ENCODE assay signal across 8 cellular contexts in genomic region chr5:75734913-75735789, GRCh38. TPM values are rescaled to one million over a fixed set of nuclear protein-coding genes. Genes with fewer than 3 reads are reported as not detected.
DNase-seq lines count a peak whose midpoint lies in the region; ATAC-seq and TF ChIP-seq lines count a peak whose summit lies in the region.

No MANE protein-coding gene starts in this region.

- no peak overlapping the region for H3K27ac ChIP-seq in body of pancreas
- no peak overlapping the region for H3K27ac ChIP-seq in left lung
- H3K27ac ChIP-seq in uterus: no peak overlapping the region

- TF ChIP-seq CTCF in NB4 (IDR thresholded peaks at IDR 0.05; ENCODE audit: low read depth, low read length) (peak; percentile 42), body of pancreas (IDR thresholded peaks at IDR 0.05) (peak in 6 of 7 experiments; percentile 40 to 74 (median 62)), left lung (IDR thresholded peaks at IDR 0.05) (peak in 1 of 2 donors; percentile 20), lower leg skin (IDR thresholded peaks at IDR 0.05) (no peak), uterus (IDR thresholded peaks at IDR 0.05) (no peak)

- H3K4me3 ChIP-seq in NB4 (ENCODE audit: low read depth, low read length) (no peak overlapping the region), body of pancreas (no peak overlapping the region), left lung (no peak overlapping the region), lower leg skin (ENCODE audit: low read depth, poor library complexity, severe bottlenecking) (no peak overlapping the region), uterus (no peak overlapping the region)

- DNase-seq in AG08395 (ENCODE audit: low spot score): peak; percentile 15
- peak; percentile 44 for DNase-seq in ELR (ENCODE audit: low read depth)
- peak; percentile 42 for DNase-seq in NB4 (ENCODE audit: low read depth)
- peak; percentile 56 to 72 (median 60) for DNase-seq in body of pancreas
- DNase-seq in left lung: no peak
- no peak for DNase-seq in NCI-H446 treated with DMSO at 0.1 percent for 48 hours (lab: John Stamatoyannopoulos, UW)
- no peak for DNase-seq in lower leg skin (ENCODE audit: low spot score in 2 of 2)
- no peak for DNase-seq in uterus

- no peaks in the 10 kb centered on the region for H3K36me3 ChIP-seq in body of pancreas (replicated peaks in 1 of 2; ENCODE audit: insufficient read depth in 1 of 2, low read depth in 2 of 2)
- no peaks in the 10 kb centered on the region for H3K36me3 ChIP-seq in left lung
- no peaks in the 10 kb centered on the region for H3K36me3 ChIP-seq in uterus

- ATAC-seq in body of pancreas (peak; percentile 67), left lung (peak; percentile 90)

- H3K27me3 ChIP-seq in body of pancreas: no peaks in the 10 kb centered on the region
- no peaks in the 10 kb centered on the region for H3K27me3 ChIP-seq in left lung
- no peaks in the 10 kb centered on the region for H3K27me3 ChIP-seq in uterus

- TF ChIP-seq POLR2A in NB4 (IDR thresholded peaks at IDR 0.05; ENCODE audit: extremely low read depth, insufficient read length): no peak
- TF ChIP-seq POLR2A in body of pancreas (IDR thresholded peaks at IDR 0.05): no peak
- TF ChIP-seq POLR2A in lower leg skin (IDR thresholded peaks at IDR 0.05): no peak
- TF ChIP-seq POLR2A in uterus (IDR thresholded peaks at IDR 0.05): no peak

- WGBS in body of pancreas, 2 donors: 10 to 19% methylated on average over 6 of the region's 6 CpGs
- WGBS in lower leg skin, 2 donors: 39 to 43% methylated on average over 6 of the region's 6 CpGs

- intact Hi-C loops in body of pancreas (cut with DNase I) (loop anchor here (10.0 kb wide), 1 partner anchor 440 kb away; no protein-coding TSS in a partner anchor), left lung (cut with DNase I) (no loop called here), lower leg skin (cut with DNase I; ENCODE audit: low total_unique reads) (no loop called here), uterus (cut with DNase I; ENCODE audit: low total_unique reads) (no loop called here)

- no peaks in the 10 kb centered on the region for H3K9me3 ChIP-seq in body of pancreas
- H3K9me3 ChIP-seq in left lung: peaks cover 0 to 7% of the 10 kb centered on the region in 2 donors
- no peaks in the 10 kb centered on the region for H3K9me3 ChIP-seq in uterus

- peaks cover 4% of the 10 kb centered on the region for H3K4me1 ChIP-seq in body of pancreas
- H3K4me1 ChIP-seq in left lung: no peaks in the 10 kb centered on the region
- no peaks in the 10 kb centered on the region for H3K4me1 ChIP-seq in uterus

RNA-seq across cellular contexts. Expression of gene POC5, which starts 17.9 kb away (rescaled TPM):
- 1 to 10 TPM; 7.5 to 8.9 TPM for total RNA-seq in body of pancreas
- total RNA-seq in left lung: 10 to 100 TPM; 10.7 to 10.9 TPM
- total RNA-seq in lower leg skin: 10 to 100 TPM in 2 of 4 donors, 1 to 10 TPM in 2; 5.1 to 13.2 (median 10.3) TPM
- total RNA-seq in uterus: 10 to 100 TPM in 3 of 4 donors, 1 to 10 TPM in 1; 8.8 to 47.6 (median 27.8) TPM

Comparison
In these comparisons a context has a peak if more than half of its experiments do, and no peak if none do; other contexts are left out.
1. DNase-seq: peak in AG08395 (single experiment), ELR (single experiment), NB4 (single experiment) and body of pancreas (4 of 4); none in left lung (0 of 2), NCI-H446 treated with DMSO at 0.1 percent for 48 hours (single experiment), lower leg skin (0 of 2) and uterus (0 of 2).
2. CTCF ChIP-seq: peak in NB4 (single experiment) and body of pancreas (6 of 7); none in lower leg skin (0 of 3) and uterus (0 of 4).